19 cellular contexts compared by ENCODE assay signal in genomic region chr7:81462672-81463071, GRCh38.
A peak's percentile ranks its signal among the peaks of the same experiment; 100 is the strongest.
DNase-seq lines count a peak whose midpoint lies in the region; TF ChIP-seq lines count a peak whose summit lies in the region.
"Had no signal": no experiment of that assay in that cellular context is flagged by ENCODE, and none has a peak within 500 bp of the region (broad histone marks: within the 10 kb centered on the region; RNA-seq: fewer than 3 reads in every experiment).

No MANE protein-coding gene starts in this region.

- DNase-seq in DMS53 (lab: John Stamatoyannopoulos, UW) (peak; percentile 92), M059J (ENCODE audit: low read depth) (peak; percentile 53), cardiac fibroblast (ENCODE audit: low read depth in 2 of 2) (peak; percentile 37 to 88), kidney glomerular epithelial cell (lab: John Stamatoyannopoulos, UW) (peak; percentile 29), AML-193 (lab: John Stamatoyannopoulos, UW) (no peak), NCI-H2171 (lab: John Stamatoyannopoulos, UW) (no peak), NCI-H1694 treated with DMSO at 0.1 percent for 48 hours (lab: John Stamatoyannopoulos, UW) (no peak), glomerular visceral epithelial cell (ENCODE audit: extremely low spot score) (no peak)
- DNase-seq: activated CD8-positive, alpha-beta T cell treated with anti-CD3 and anti-CD28 coated beads for 36 hours; activated naive CD8-positive, alpha-beta T cell treated with anti-CD3 and anti-CD28 coated beads, Interleukin-2, amount 10 ng/mL, durations not matched to agents 7 days and 5 days; left cardiac atrium; mucosa of descending colon; NCI-H1092; NCI-H82; sigmoid colon; stimulated activated CD4-positive, alpha-beta T cell treated with anti-CD3 and anti-CD28 coated beads, Interleukin-4, amount 100 ng/mL, for 24 hours; stimulated activated CD8-positive, alpha-beta memory T cell treated with anti-CD3 and anti-CD28 coated beads, Interleukin-4, amount 100 ng/mL, for 48 hours; T-helper 1 cell had no signal

- TF ChIP-seq CTCF in cardiac fibroblast (IDR thresholded peaks at IDR 0.05; ENCODE audit: low read depth, low read length): no peak

- no peak overlapping the region for H3K4me3 ChIP-seq in cardiac fibroblast (replicated peaks in 1 of 2; ENCODE audit: low read depth in 2 of 2, low read length in 2 of 2)
- H3K4me3 ChIP-seq: mucosa of descending colon, sigmoid colon, suprapubic skin had no signal

Comparison
In these comparisons a context has a peak if more than half of its experiments do, and no peak if none do; other contexts are left out.
1. DNase-seq: peak in DMS53 (single experiment), M059J (single experiment), cardiac fibroblast (2 of 2) and kidney glomerular epithelial cell (single experiment); none in AML-193 (0 of 2), NCI-H2171 (single experiment), NCI-H1694 treated with DMSO at 0.1 percent for 48 hours (single experiment) and glomerular visceral epithelial cell (single experiment).